17 cellular contexts compared by ENCODE assay signal in genomic region chr13:33634526-33635111, GRCh38.
DNase-seq lines count a peak whose midpoint lies in the region; ATAC-seq, FAIRE-seq and TF ChIP-seq lines count a peak whose summit lies in the region.
"Had no signal": no experiment of that assay in that cellular context is flagged by ENCODE, and none has a peak within 500 bp of the region (broad histone marks: within the 10 kb centered on the region; RNA-seq: fewer than 3 reads in every experiment).

No MANE protein-coding gene starts in this region.

- no peaks in the 10 kb centered on the region for H4K20me1 ChIP-seq in H1 (replicated peaks in 1 of 2; ENCODE audit: control insufficient read depth in 1 of 2, insufficient read depth in 2 of 2, low read length in 2 of 2)
- H4K20me1 ChIP-seq: BLaER1 treated with 17β-estradiol and CSF1 and Interleukin-3, amounts not matched to agents 10 nM and 100 nM had no signal

- ATAC-seq in sciatic nerve = peak; percentile 76
- ATAC-seq: activated CD8-positive, alpha-beta memory T cell treated with anti-CD3 and anti-CD28 coated beads, Interleukin-2, amount 10 ng/mL, durations not matched to agents 7 days and 5 days; HCT116; stimulated activated naive CD8-positive, alpha-beta T cell treated with anti-CD3 and anti-CD28 coated beads, Interleukin-15, amount 100 ng/mL, for 72 hours had no signal

- no peak overlapping the region for H2BK5ac ChIP-seq in H1 (ENCODE audit: low read depth, low read length)

- no peaks in the 10 kb centered on the region for H3K36me3 ChIP-seq in H1 (ENCODE audit: control insufficient read depth in 2 of 4, insufficient read depth in 4 of 4, low read length in 3 of 4)
- H3K36me3 ChIP-seq: BLaER1 treated with 17β-estradiol and CSF1 and Interleukin-3, amounts not matched to agents 10 nM and 100 nM; SJSA1 had no signal

- no peak overlapping the region for H2BK20ac ChIP-seq in H1 (ENCODE audit: low read length)

- 0 out of 2 replicates have a peak overlapping the region, but pooled peaks have one; percentile 35 for H2AFZ ChIP-seq in H1 (ENCODE audit: low read length)

- H3K9me3 ChIP-seq in H1 (ENCODE audit: insufficient read depth in 2 of 2, low read depth in 1 of 2, low read length in 1 of 2) = no peaks in the 10 kb centered on the region
- H3K9me3 ChIP-seq: BLaER1 treated with 17β-estradiol and CSF1 and Interleukin-3, amounts not matched to agents 10 nM and 100 nM; SJSA1 had no signal

- H3K27me3 ChIP-seq in H1 (replicated peaks in 1 of 4; ENCODE audit: control insufficient read depth in 3 of 4, extremely low read depth in 1 of 4, insufficient read depth in 3 of 4, low read length in 3 of 4) (no peaks in the 10 kb centered on the region), layer of hippocampus (ENCODE audit: control insufficient read depth, insufficient read depth, low read length) (no peaks in the 10 kb centered on the region)
- H3K27me3 ChIP-seq: BLaER1 treated with 17β-estradiol and CSF1 and Interleukin-3, amounts not matched to agents 10 nM and 100 nM; SJSA1 had no signal

- no peak overlapping the region for H3K4me2 ChIP-seq in H1 (ENCODE audit: insufficient read depth in 1 of 2, low read depth in 2 of 2, low read length in 2 of 2)
- H3K4me2 ChIP-seq: BLaER1 treated with 17β-estradiol and CSF1 and Interleukin-3, amounts not matched to agents 10 nM and 100 nM had no signal

- H3K4me3 ChIP-seq in H1 (ENCODE audit: extremely low read depth in 1 of 4, insufficient read depth in 2 of 4, low read depth in 3 of 4, low read length in 4 of 4) = no peak overlapping the region
- H3K4me3 ChIP-seq: BLaER1 treated with 17β-estradiol and CSF1 and Interleukin-3, amounts not matched to agents 10 nM and 100 nM; SJSA1 had no signal

- H4K8ac ChIP-seq in H1 (ENCODE audit: extremely low read depth, insufficient read depth, low read length) = no peak overlapping the region; the same call in 1 of the 2 replicates

- no peak overlapping the region for H3K23ac ChIP-seq in H1 (ENCODE audit: insufficient read length)

- intact Hi-C loops in sciatic nerve (cut with DNase I) = no loop called here

- peaks cover under 1 to 8% (median 5%) of the 10 kb centered on the region in 4 experiments; a peak in 4 of 7 replicates for H3K4me1 ChIP-seq in H1 (replicated peaks in 1 of 4; ENCODE audit: control insufficient read depth in 3 of 4, insufficient read depth in 4 of 4, low read length in 3 of 4)
- H3K4me1 ChIP-seq: BLaER1 treated with 17β-estradiol and CSF1 and Interleukin-3, amounts not matched to agents 10 nM and 100 nM had no signal

- no peak overlapping the region for H3K56ac ChIP-seq in H1 (replicated peaks; ENCODE audit: insufficient read length, low read depth, low read length)

- H3K79me1 ChIP-seq in H1 (ENCODE audit: low read depth, low read length) = no peaks in the 10 kb centered on the region

- no peak for FAIRE-seq in H1 (lab: Jason Lieb, UNC)

- POLR2A ChIA-PET in H1 (lab: Charles Lee; ENCODE audit: partially characterized antibody) = no interaction called here

- no peak for TF ChIP-seq EP300 in H1 (IDR thresholded peaks at IDR 0.05; ENCODE audit: borderline replicate concordance in 1 of 2, low read depth in 2 of 2, low read length in 2 of 2)

- no peak overlapping the region for H3K9ac ChIP-seq in H1 (replicated peaks in 1 of 4; ENCODE audit: extremely low read depth in 1 of 4, low read depth in 3 of 4, low read length in 3 of 4)
- H3K9ac ChIP-seq: BLaER1 treated with 17β-estradiol and CSF1 and Interleukin-3, amounts not matched to agents 10 nM and 100 nM had no signal

- H2AK5ac ChIP-seq in H1 (ENCODE audit: low read depth, low read length) = no peak overlapping the region

- no peak overlapping the region for H4K5ac ChIP-seq in H1 (ENCODE audit: insufficient read length, low read depth, low read length)

- no peaks in the 10 kb centered on the region for H3K79me2 ChIP-seq in H1 (ENCODE audit: control insufficient read depth in 1 of 2, insufficient read depth in 2 of 2, low read length in 2 of 2)

- H3K14ac ChIP-seq in H1 (ENCODE audit: insufficient read length) = no peak overlapping the region

- 90% methylated on average over 10 of the region's 10 CpGs; no CpG with 5 or more reads in 1 of the 2 experiments for WGBS in H1 (ENCODE audit: extremely low coverage in 1 of 2, insufficient coverage in 1 of 2, insufficient read length in 1 of 2, insufficient replicate concordance in 2 of 2, low coverage in 1 of 2, low lambda C conversion rate in 2 of 2, missing lambda C conversion rate in 1 of 2), 2 experiments

- no peak overlapping the region for H3K18ac ChIP-seq in H1 (ENCODE audit: extremely low read depth, low read length)

- TF ChIP-seq POLR2A in H1 (IDR thresholded peaks at IDR 0.05; ENCODE audit: control extremely low read depth in 1 of 2, low read depth in 2 of 2, low read length in 2 of 2) = no peak

- H2BK12ac ChIP-seq in H1 (ENCODE audit: low read depth, low read length) = peak overlapping the region; percentile 11; the same call in 1 of the 2 replicates

- no peak for TF ChIP-seq CTCF in H1 (IDR thresholded peaks at IDR 0.05; ENCODE audit: control extremely low read depth in 1 of 3, insufficient read depth in 1 of 3, low read depth in 1 of 3, low read length in 3 of 3)

- no peak overlapping the region for H4K91ac ChIP-seq in H1 (replicated peaks; ENCODE audit: insufficient read length, low read length)

- CTCF ChIA-PET in H1 (lab: Charles Lee; ENCODE audit: partially characterized antibody) = interaction anchor here (0.6 kb wide), 1 partner anchor 199 kb away, joined by 3 read pairs; no protein-coding TSS in a partner anchor

- DNase-seq in OCI-M1 (lab: John Stamatoyannopoulos, UW) (peak; percentile 2), H1 (ENCODE audit: low read depth in 1 of 2, low spot score in 2 of 2) (no peak), sciatic nerve (ENCODE audit: low spot score) (no peak), GM19240 (ENCODE audit: insufficient read length, low spot score) (no peak), NOMO-1 (lab: John Stamatoyannopoulos, UW; ENCODE audit: unreplicated experiment in 2 of 2) (no peak), islet precursor cell (no peak), NCI-H1092 (lab: John Stamatoyannopoulos, UW) (no peak)
- DNase-seq: activated CD8-positive, alpha-beta memory T cell treated with anti-CD3 and anti-CD28 coated beads, Interleukin-2, amount 10 ng/mL, durations not matched to agents 7 days and 5 days; activated naive CD4-positive, alpha-beta T cell treated with anti-CD3 and anti-CD28 coated beads, Interleukin-2, amount 10 ng/mL, durations not matched to agents 7 days and 5 days; dermis blood vessel endothelial cell; glutamatergic neuron; NCI-H526 treated with DMSO at 0.1 percent for 48 hours; stimulated activated naive CD8-positive, alpha-beta T cell treated with anti-CD3 and anti-CD28 coated beads, Interleukin-15, amount 100 ng/mL, for 72 hours had no signal

- TF ChIP-seq RAD21 in H1 (IDR thresholded peaks at IDR 0.05 in 1 of 2, conservative IDR thresholded peaks at IDR 0.05 in 1 of 2; ENCODE audit: low read depth in 2 of 2, low read length in 2 of 2) = no peak

- H2BK120ac ChIP-seq in H1 (replicated peaks; ENCODE audit: low read depth, low read length) = no peak overlapping the region

- H2BK15ac ChIP-seq in H1 (ENCODE audit: low read length) = no peak overlapping the region

- H3K23me2 ChIP-seq in H1 (ENCODE audit: low read depth, low read length) = no peaks in the 10 kb centered on the region

- no peak overlapping the region for H3K27ac ChIP-seq in H1 (ENCODE audit: low read depth, low read length)
- peak overlapping the region; percentile 69 for H3K27ac ChIP-seq in layer of hippocampus (ENCODE audit: low read depth, low read length)
- H3K27ac ChIP-seq: BLaER1 treated with 17β-estradiol and CSF1 and Interleukin-3, amounts not matched to agents 10 nM and 100 nM; SJSA1 had no signal

- H3K4ac ChIP-seq in H1 (replicated peaks; ENCODE audit: insufficient read length, low read depth, low read length) = no peak overlapping the region

TF ChIP-seq in H1, 55 proteins besides CTCF, POLR2A, EP300 and RAD21:
- TF ChIP-seq SIN3A (conservative IDR thresholded peaks at IDR 0.05 in 1 of 2, IDR thresholded peaks at IDR 0.05 in 1 of 2; ENCODE audit: low read depth in 1 of 2, low read length in 2 of 2) (no peak), SUZ12 (IDR thresholded peaks at IDR 0.05; ENCODE audit: low read length) (no peak), SAP30 (IDR thresholded peaks at IDR 0.05; ENCODE audit: insufficient read depth, insufficient replicate concordance, low read length) (no peak), CBX5 (IDR thresholded peaks at IDR 0.05; ENCODE audit: low read depth, low read length) (no peak), KDM1A (IDR thresholded peaks at IDR 0.05; ENCODE audit: borderline replicate concordance, low read length) (no peak), CEBPB (IDR thresholded peaks at IDR 0.05; ENCODE audit: low read depth, low read length) (no peak), SRF (IDR thresholded peaks at IDR 0.05; ENCODE audit: low read depth, low read length) (no peak), JUND (IDR thresholded peaks at IDR 0.05; ENCODE audit: low read length) (no peak), ATF3 (IDR thresholded peaks at IDR 0.05; ENCODE audit: insufficient read depth, low read depth, low read length) (no peak), BCL11A (IDR thresholded peaks at IDR 0.05; ENCODE audit: low read depth in 2 of 2, low read length in 2 of 2) (no peak), POU5F1 (IDR thresholded peaks at IDR 0.05; ENCODE audit: low read depth, low read length) (no peak), SP2 (IDR thresholded peaks at IDR 0.05; ENCODE audit: low read length) (no peak), TEAD4 (IDR thresholded peaks at IDR 0.05; ENCODE audit: low read depth, low read length) (no peak)
